1 cellular context compared by ENCODE assay signal in the genomic region with DNA sequence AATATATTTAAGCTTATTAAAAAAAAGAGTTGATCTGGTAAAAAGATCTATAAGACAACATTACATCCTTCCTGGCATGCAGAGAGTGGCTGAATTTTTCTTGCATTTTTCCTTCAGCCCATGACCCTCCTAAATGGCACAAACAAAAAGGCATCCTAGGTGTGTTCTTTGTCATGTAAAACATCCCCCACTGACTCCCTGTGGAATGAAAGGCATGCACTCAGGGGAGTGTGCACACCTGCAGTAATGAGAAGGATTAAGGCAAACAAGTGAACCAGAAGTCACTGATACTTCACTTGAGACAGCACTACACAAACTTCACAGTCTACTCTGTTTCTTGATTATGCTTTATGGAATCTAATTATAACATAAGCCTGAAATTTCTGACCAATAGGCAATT.
TF ChIP-seq lines count a peak whose summit lies in the region.

No MANE protein-coding gene starts in this region.

TF ChIP-seq in H1, 55 proteins besides CTCF, POLR2A, EP300 and RAD21 (continued from another document):
- TF ChIP-seq NANOG (IDR thresholded peaks at IDR 0.05; ENCODE audit: insufficient read depth, low read depth, low read length, poor library complexity, severe bottlenecking) (peak; percentile 63), HDAC2 (IDR thresholded peaks at IDR 0.05; ENCODE audit: borderline replicate concordance in 1 of 2, low read depth in 2 of 2, low read length in 2 of 2) (peak; percentile 79 to 99; a peak in 2 of 4 replicates), TCF12 (IDR thresholded peaks at IDR 0.05; ENCODE audit: low read depth, low read length) (peak; percentile 98), JUND (IDR thresholded peaks at IDR 0.05; ENCODE audit: low read length) (no peak), TAF1 (IDR thresholded peaks at IDR 0.05; ENCODE audit: low read depth, low read length) (no peak), SP1 (IDR thresholded peaks at IDR 0.05; ENCODE audit: low read depth, low read length) (peak; percentile 85), ATF3 (IDR thresholded peaks at IDR 0.05; ENCODE audit: insufficient read depth, low read depth, low read length) (0 out of 2 replicates have a peak, but pooled peaks have one; percentile 10), CHD2 (IDR thresholded peaks at IDR 0.05; ENCODE audit: low read length) (peak; percentile 40; the same call in 1 of the 2 replicates)
- TF ChIP-seq, protein P1, sequence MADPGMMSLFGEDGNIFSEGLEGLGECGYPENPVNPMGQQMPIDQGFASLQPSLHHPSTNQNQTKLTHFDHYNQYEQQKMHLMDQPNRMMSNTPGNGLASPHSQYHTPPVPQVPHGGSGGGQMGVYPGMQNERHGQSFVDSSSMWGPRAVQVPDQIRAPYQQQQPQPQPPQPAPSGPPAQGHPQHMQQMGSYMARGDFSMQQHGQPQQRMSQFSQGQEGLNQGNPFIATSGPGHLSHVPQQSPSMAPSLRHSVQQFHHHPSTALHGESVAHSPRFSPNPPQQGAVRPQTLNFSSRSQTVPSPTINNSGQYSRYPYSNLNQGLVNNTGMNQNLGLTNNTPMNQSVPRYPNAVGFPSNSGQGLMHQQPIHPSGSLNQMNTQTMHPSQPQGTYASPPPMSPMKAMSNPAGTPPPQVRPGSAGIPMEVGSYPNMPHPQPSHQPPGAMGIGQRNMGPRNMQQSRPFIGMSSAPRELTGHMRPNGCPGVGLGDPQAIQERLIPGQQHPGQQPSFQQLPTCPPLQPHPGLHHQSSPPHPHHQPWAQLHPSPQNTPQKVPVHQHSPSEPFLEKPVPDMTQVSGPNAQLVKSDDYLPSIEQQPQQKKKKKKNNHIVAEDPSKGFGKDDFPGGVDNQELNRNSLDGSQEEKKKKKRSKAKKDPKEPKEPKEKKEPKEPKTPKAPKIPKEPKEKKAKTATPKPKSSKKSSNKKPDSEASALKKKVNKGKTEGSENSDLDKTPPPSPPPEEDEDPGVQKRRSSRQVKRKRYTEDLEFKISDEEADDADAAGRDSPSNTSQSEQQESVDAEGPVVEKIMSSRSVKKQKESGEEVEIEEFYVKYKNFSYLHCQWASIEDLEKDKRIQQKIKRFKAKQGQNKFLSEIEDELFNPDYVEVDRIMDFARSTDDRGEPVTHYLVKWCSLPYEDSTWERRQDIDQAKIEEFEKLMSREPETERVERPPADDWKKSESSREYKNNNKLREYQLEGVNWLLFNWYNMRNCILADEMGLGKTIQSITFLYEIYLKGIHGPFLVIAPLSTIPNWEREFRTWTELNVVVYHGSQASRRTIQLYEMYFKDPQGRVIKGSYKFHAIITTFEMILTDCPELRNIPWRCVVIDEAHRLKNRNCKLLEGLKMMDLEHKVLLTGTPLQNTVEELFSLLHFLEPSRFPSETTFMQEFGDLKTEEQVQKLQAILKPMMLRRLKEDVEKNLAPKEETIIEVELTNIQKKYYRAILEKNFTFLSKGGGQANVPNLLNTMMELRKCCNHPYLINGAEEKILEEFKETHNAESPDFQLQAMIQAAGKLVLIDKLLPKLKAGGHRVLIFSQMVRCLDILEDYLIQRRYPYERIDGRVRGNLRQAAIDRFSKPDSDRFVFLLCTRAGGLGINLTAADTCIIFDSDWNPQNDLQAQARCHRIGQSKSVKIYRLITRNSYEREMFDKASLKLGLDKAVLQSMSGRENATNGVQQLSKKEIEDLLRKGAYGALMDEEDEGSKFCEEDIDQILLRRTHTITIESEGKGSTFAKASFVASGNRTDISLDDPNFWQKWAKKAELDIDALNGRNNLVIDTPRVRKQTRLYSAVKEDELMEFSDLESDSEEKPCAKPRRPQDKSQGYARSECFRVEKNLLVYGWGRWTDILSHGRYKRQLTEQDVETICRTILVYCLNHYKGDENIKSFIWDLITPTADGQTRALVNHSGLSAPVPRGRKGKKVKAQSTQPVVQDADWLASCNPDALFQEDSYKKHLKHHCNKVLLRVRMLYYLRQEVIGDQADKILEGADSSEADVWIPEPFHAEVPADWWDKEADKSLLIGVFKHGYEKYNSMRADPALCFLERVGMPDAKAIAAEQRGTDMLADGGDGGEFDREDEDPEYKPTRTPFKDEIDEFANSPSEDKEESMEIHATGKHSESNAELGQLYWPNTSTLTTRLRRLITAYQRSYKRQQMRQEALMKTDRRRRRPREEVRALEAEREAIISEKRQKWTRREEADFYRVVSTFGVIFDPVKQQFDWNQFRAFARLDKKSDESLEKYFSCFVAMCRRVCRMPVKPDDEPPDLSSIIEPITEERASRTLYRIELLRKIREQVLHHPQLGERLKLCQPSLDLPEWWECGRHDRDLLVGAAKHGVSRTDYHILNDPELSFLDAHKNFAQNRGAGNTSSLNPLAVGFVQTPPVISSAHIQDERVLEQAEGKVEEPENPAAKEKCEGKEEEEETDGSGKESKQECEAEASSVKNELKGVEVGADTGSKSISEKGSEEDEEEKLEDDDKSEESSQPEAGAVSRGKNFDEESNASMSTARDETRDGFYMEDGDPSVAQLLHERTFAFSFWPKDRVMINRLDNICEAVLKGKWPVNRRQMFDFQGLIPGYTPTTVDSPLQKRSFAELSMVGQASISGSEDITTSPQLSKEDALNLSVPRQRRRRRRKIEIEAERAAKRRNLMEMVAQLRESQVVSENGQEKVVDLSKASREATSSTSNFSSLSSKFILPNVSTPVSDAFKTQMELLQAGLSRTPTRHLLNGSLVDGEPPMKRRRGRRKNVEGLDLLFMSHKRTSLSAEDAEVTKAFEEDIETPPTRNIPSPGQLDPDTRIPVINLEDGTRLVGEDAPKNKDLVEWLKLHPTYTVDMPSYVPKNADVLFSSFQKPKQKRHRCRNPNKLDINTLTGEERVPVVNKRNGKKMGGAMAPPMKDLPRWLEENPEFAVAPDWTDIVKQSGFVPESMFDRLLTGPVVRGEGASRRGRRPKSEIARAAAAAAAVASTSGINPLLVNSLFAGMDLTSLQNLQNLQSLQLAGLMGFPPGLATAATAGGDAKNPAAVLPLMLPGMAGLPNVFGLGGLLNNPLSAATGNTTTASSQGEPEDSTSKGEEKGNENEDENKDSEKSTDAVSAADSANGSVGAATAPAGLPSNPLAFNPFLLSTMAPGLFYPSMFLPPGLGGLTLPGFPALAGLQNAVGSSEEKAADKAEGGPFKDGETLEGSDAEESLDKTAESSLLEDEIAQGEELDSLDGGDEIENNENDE (IDR thresholded peaks at IDR 0.05; ENCODE audit: insufficient replicate concordance, low read length): no peak
